Comparison of ENCODE assay signal across 10 cellular contexts in genomic region chr6:166587631-166588413, GRCh38. TPM values are rescaled to one million over a fixed set of nuclear protein-coding genes. Genes with fewer than 3 reads are reported as not detected.
DNase-seq lines count a peak whose midpoint lies in the region; ATAC-seq and TF ChIP-seq lines count a peak whose summit lies in the region.
"Had no signal": no experiment of that assay in that cellular context is flagged by ENCODE, and none has a peak within 500 bp of the region (broad histone marks: within the 10 kb centered on the region; RNA-seq: fewer than 3 reads in every experiment).

No MANE protein-coding gene starts in this region.

- ATAC-seq in activated CD8-positive, alpha-beta memory T cell treated with anti-CD3 and anti-CD28 coated beads, Interleukin-2, amount 10 ng/mL, durations not matched to agents 7 days and 5 days: no peak
- peak; percentile 74 for ATAC-seq in HG02884 (IDR thresholded peaks at IDR 0.05; ENCODE audit: unreplicated experiment)
- peak; percentile 52 for ATAC-seq in stimulated activated naive CD8-positive, alpha-beta T cell treated with anti-CD3 and anti-CD28 coated beads, Interleukin-15, amount 100 ng/mL, for 72 hours
- ATAC-seq: gastrocnemius medialis had no signal

- H3K36me3 Mint-ChIP-seq in activated CD8-positive, alpha-beta memory T cell treated with anti-CD3 and anti-CD28 coated beads, Interleukin-2, amount 10 ng/mL, durations not matched to agents 7 days and 5 days: no peaks in the 10 kb centered on the region

- H3K27me3 Mint-ChIP-seq in activated CD8-positive, alpha-beta memory T cell treated with anti-CD3 and anti-CD28 coated beads, Interleukin-2, amount 10 ng/mL, durations not matched to agents 7 days and 5 days: no peaks in the 10 kb centered on the region
- no peaks in the 10 kb centered on the region for H3K27me3 Mint-ChIP-seq in stimulated activated naive CD8-positive, alpha-beta T cell treated with anti-CD3 and anti-CD28 coated beads, Interleukin-15, amount 100 ng/mL, for 72 hours

- no peak for TF ChIP-seq POLR2A in NB4 (IDR thresholded peaks at IDR 0.05; ENCODE audit: extremely low read depth, insufficient read length)

- no peak overlapping the region for H3K4me3 Mint-ChIP-seq in activated CD8-positive, alpha-beta memory T cell treated with anti-CD3 and anti-CD28 coated beads, Interleukin-2, amount 10 ng/mL, durations not matched to agents 7 days and 5 days
- H3K4me3 Mint-ChIP-seq in stimulated activated naive CD8-positive, alpha-beta T cell treated with anti-CD3 and anti-CD28 coated beads, Interleukin-15, amount 100 ng/mL, for 72 hours: peak overlapping the region in 1 of 2 donors; percentile 19

- no peaks in the 10 kb centered on the region for H3K9me3 Mint-ChIP-seq in activated CD8-positive, alpha-beta memory T cell treated with anti-CD3 and anti-CD28 coated beads, Interleukin-2, amount 10 ng/mL, durations not matched to agents 7 days and 5 days (ENCODE audit: low read depth)
- H3K9me3 Mint-ChIP-seq in stimulated activated naive CD8-positive, alpha-beta T cell treated with anti-CD3 and anti-CD28 coated beads, Interleukin-15, amount 100 ng/mL, for 72 hours: no peaks in the 10 kb centered on the region

- H3K4me3 ChIP-seq in NB4 (ENCODE audit: low read depth, low read length): no peak overlapping the region
- H3K4me3 ChIP-seq: gastrocnemius medialis had no signal

- DNase-seq in activated CD8-positive, alpha-beta memory T cell treated with anti-CD3 and anti-CD28 coated beads, Interleukin-2, amount 10 ng/mL, durations not matched to agents 7 days and 5 days: peak; percentile 34
- DNase-seq in activated CD8-positive, alpha-beta memory T cell treated with anti-CD3 and anti-CD28 coated beads, Interleukin-2, amount 50 U/mL, for 4 hours: no peak
- DNase-seq in NB4 (ENCODE audit: low read depth) (peak; percentile 82), cerebellum (ENCODE audit: low spot score) (no peak)
- no peak for DNase-seq in stimulated activated naive CD8-positive, alpha-beta T cell treated with anti-CD3 and anti-CD28 coated beads, Interleukin-15, amount 100 ng/mL, for 72 hours
- DNase-seq in stimulated activated CD4-positive, alpha-beta T cell treated with anti-CD3 and anti-CD28 coated beads, Interleukin-2, amount 100 ng/mL, for 24 hours: no peak
- DNase-seq in stimulated activated CD4-positive, alpha-beta T cell treated with anti-CD3 and anti-CD28 coated beads, Interleukin-12 subunit alpha, Interleukin-12 subunit beta, amount 100 ng/mL, for 4 hours: no peak
- DNase-seq: activated naive CD4-positive, alpha-beta T cell; gastrocnemius medialis had no signal

- TF ChIP-seq CTCF in NB4 (IDR thresholded peaks at IDR 0.05; ENCODE audit: low read depth, low read length): no peak

- peaks cover 18% of the 10 kb centered on the region for H3K4me1 Mint-ChIP-seq in activated CD8-positive, alpha-beta memory T cell treated with anti-CD3 and anti-CD28 coated beads, Interleukin-2, amount 10 ng/mL, durations not matched to agents 7 days and 5 days
- peaks cover 33% of the 10 kb centered on the region for H3K4me1 Mint-ChIP-seq in stimulated activated naive CD8-positive, alpha-beta T cell treated with anti-CD3 and anti-CD28 coated beads, Interleukin-15, amount 100 ng/mL, for 72 hours

- H3K27ac Mint-ChIP-seq in activated CD8-positive, alpha-beta memory T cell treated with anti-CD3 and anti-CD28 coated beads, Interleukin-2, amount 10 ng/mL, durations not matched to agents 7 days and 5 days: no peak overlapping the region
- H3K27ac Mint-ChIP-seq in stimulated activated naive CD8-positive, alpha-beta T cell treated with anti-CD3 and anti-CD28 coated beads, Interleukin-15, amount 100 ng/mL, for 72 hours: no peak overlapping the region

- CTCF ChIA-PET in activated CD8-positive, alpha-beta memory T cell treated with anti-CD3 and anti-CD28 coated beads, Interleukin-2, amount 10 ng/mL, durations not matched to agents 7 days and 5 days (lab: Charles Lee): no interaction called here

RNA-seq across cellular contexts. Expression of gene RAMACL, which starts 1.3 kb away (rescaled TPM):
- under 1 TPM; 0.14 to 0.29 TPM for total RNA-seq in activated CD8-positive, alpha-beta memory T cell treated with anti-CD3 and anti-CD28 coated beads, Interleukin-2, amount 10 ng/mL, durations not matched to agents 7 days and 5 days
- 3.5 TPM for total RNA-seq in cerebellum

RNA-seq across cellular contexts. Expression of gene RPS6KA2, which starts 39.2 kb away (rescaled TPM):
- total RNA-seq in activated CD8-positive, alpha-beta memory T cell treated with anti-CD3 and anti-CD28 coated beads, Interleukin-2, amount 10 ng/mL, durations not matched to agents 7 days and 5 days: 1 to 10 TPM; 4.5 to 5.4 TPM
- 16.2 TPM for total RNA-seq in cerebellum

Comparison
In these comparisons a context has a peak if more than half of its experiments do, and no peak if none do; other contexts are left out.
1. DNase-seq: peak in activated CD8-positive, alpha-beta memory T cell treated with anti-CD3 and anti-CD28 coated beads, Interleukin-2, amount 10 ng/mL, durations not matched to agents 7 days and 5 days (single experiment) and NB4 (single experiment); none in activated CD8-positive, alpha-beta memory T cell treated with anti-CD3 and anti-CD28 coated beads, Interleukin-2, amount 50 U/mL, for 4 hours (single experiment), stimulated activated naive CD8-positive, alpha-beta T cell treated with anti-CD3 and anti-CD28 coated beads, Interleukin-15, amount 100 ng/mL, for 72 hours (0 of 2), stimulated activated CD4-positive, alpha-beta T cell treated with anti-CD3 and anti-CD28 coated beads, Interleukin-2, amount 100 ng/mL, for 24 hours (0 of 2), cerebellum (single experiment) and stimulated activated CD4-positive, alpha-beta T cell treated with anti-CD3 and anti-CD28 coated beads, Interleukin-12 subunit alpha, Interleukin-12 subunit beta, amount 100 ng/mL, for 4 hours (single experiment).